In genomic region chr12:108711486-108712163, GRCh38 we compare ENCODE assay signal across 23 cellular contexts. TPM values are rescaled to one million over a fixed set of nuclear protein-coding genes. Genes with fewer than 3 reads are reported as not detected.
DNase-seq lines count a peak whose midpoint lies in the region; ATAC-seq, FAIRE-seq and TF ChIP-seq lines count a peak whose summit lies in the region.
"Had no signal": no experiment of that assay in that cellular context is flagged by ENCODE, and none has a peak within 500 bp of the region (broad histone marks: within the 10 kb centered on the region; RNA-seq: fewer than 3 reads in every experiment).

No MANE protein-coding gene starts in this region.

- TF ChIP-seq CTCF in HFFc6 (IDR thresholded peaks at IDR 0.05), result no peak
- TF ChIP-seq CTCF in endothelial cell of umbilical vein (IDR thresholded peaks at IDR 0.05; ENCODE audit: extremely low read depth in 1 of 2, insufficient read depth in 1 of 2, low read depth in 1 of 2, low read length in 2 of 2), result no peak

- H3K9me3 Mint-ChIP-seq in HFFc6 (no peaks in the 10 kb centered on the region), naive B cell (no peaks in the 10 kb centered on the region)
- H3K9me3 Mint-ChIP-seq: CD4-positive, CD25-positive, alpha-beta regulatory T cell; T-cell had no signal

- no TSS peak for BruUV-seq in endothelial cell of umbilical vein (replicated peaks; lab: Mats Ljungman, UMichigan)

- intact Hi-C loops in endothelial cell of umbilical vein (cut with micrococcal nuclease), result no loop called here

- peak; percentile 28 for FAIRE-seq in endothelial cell of umbilical vein (lab: Jason Lieb, UNC)
- FAIRE-seq: endometrium, kidney had no signal

- no peak overlapping the region for H2AFZ ChIP-seq in endothelial cell of umbilical vein (ENCODE audit: low read depth, low read length)

- H4K20me1 ChIP-seq in endothelial cell of umbilical vein (replicated peaks; ENCODE audit: control insufficient read depth, extremely low read depth, insufficient read depth, low read length), result peaks cover 5% of the 10 kb centered on the region

- H3K9me3 ChIP-seq in endothelial cell of umbilical vein (replicated peaks; ENCODE audit: control insufficient read depth, insufficient read depth, low read length), result no peaks in the 10 kb centered on the region
- H3K9me3 ChIP-seq: prostate gland, suprapubic skin had no signal

- no peaks in the 10 kb centered on the region for H3K36me3 ChIP-seq in endothelial cell of umbilical vein (ENCODE audit: control insufficient read depth in 2 of 2, extremely low read depth in 1 of 2, insufficient read depth in 2 of 2, low read length in 2 of 2)
- H3K36me3 ChIP-seq: prostate gland, suprapubic skin had no signal

- H3K4me3 Mint-ChIP-seq in HFFc6, result peak overlapping the region; percentile 61
- H3K4me3 Mint-ChIP-seq in naive B cell, result peak overlapping the region in 5 of 8 donors; percentile 5 to 79 (median 53)
- H3K4me3 Mint-ChIP-seq: CD4-positive, CD25-positive, alpha-beta regulatory T cell; T-cell had no signal

- no peak overlapping the region for H3K27ac ChIP-seq in endothelial cell of umbilical vein (ENCODE audit: insufficient read depth, low read depth, low read length)
- H3K27ac ChIP-seq: coronary artery, prostate gland, suprapubic skin had no signal

- CTCF ChIA-PET in endothelial cell of umbilical vein (lab: Charles Lee), result interaction anchor here (3.7 kb wide), 1 partner anchor 9 kb away, joined by 12 read pairs; no protein-coding TSS in a partner anchor

- dilution Hi-C loops in endothelial cell of umbilical vein (cut with MboI; ENCODE audit: extremely low pct_ligation_motif_present, low sequenced_read_pairs), result no loop called here

- peaks cover 94% of the 10 kb centered on the region for H3K79me2 ChIP-seq in endothelial cell of umbilical vein (ENCODE audit: control insufficient read depth, insufficient read depth, low read length)

- H3K27me3 ChIP-seq in endothelial cell of umbilical vein (ENCODE audit: control insufficient read depth in 2 of 2, insufficient read depth in 2 of 2, low read length in 2 of 2), result no peaks in the 10 kb centered on the region
- H3K27me3 ChIP-seq: suprapubic skin had no signal

- H3K36me3 Mint-ChIP-seq in HFFc6 (ENCODE audit: low read depth), result peaks cover 37% of the 10 kb centered on the region
- peaks cover 1 to 3% of the 10 kb centered on the region in 2 donors for H3K36me3 Mint-ChIP-seq in naive B cell
- H3K36me3 Mint-ChIP-seq: CD4-positive, CD25-positive, alpha-beta regulatory T cell; T-cell had no signal

- POLR2A ChIA-PET in endothelial cell of umbilical vein (lab: Charles Lee), result interaction anchor here (0.6 kb wide), 1 partner anchor 1756 kb away, joined by 3 read pairs; the partner anchor contains the start of gene TMEM263

- no peak overlapping the region for H3K4me3 ChIP-seq in endothelial cell of umbilical vein (replicated peaks in 1 of 3; ENCODE audit: insufficient read depth in 1 of 3, low read depth in 1 of 3, low read length in 3 of 3)
- H3K4me3 ChIP-seq: coronary artery, prostate gland, suprapubic skin had no signal

- peak; percentile 68 for DNase-seq in ACHN
- no peak for DNase-seq in HFFc6
- DNase-seq in endothelial cell of umbilical vein (ENCODE audit: low read depth, low spot score), result no peak
- DNase-seq in naive B cell, result no peak
- no peak for DNase-seq in stimulated activated CD4-positive, alpha-beta T cell treated with anti-CD3 and anti-CD28 coated beads, Interleukin-2, amount 100 ng/mL, for 24 hours
- no peak for DNase-seq in T-helper 2 cell
- no peak for DNase-seq in medulla oblongata (ENCODE audit: extremely low spot score)
- DNase-seq: activated CD8-positive, alpha-beta memory T cell treated with anti-CD3 and anti-CD28 coated beads, Interleukin-2, amount 50 U/mL, for 48 hours; activated effector memory CD4-positive, alpha-beta T cell treated with anti-CD3 and anti-CD28 coated beads, Interleukin-2, amount 50 U/mL, for 16 hours; CD4-positive, CD25-positive, alpha-beta regulatory T cell; GDM1; kidney; midbrain; MM.1S; NCI-H146; NCI-H748 treated with DMSO at 0.1 percent for 48 hours; stimulated activated CD4-positive, alpha-beta T cell treated with anti-CD3 and anti-CD28 coated beads, Interleukin-12 subunit alpha, Interleukin-12 subunit beta, amount 100 ng/mL, for 4 hours; T-cell had no signal

- no peak for ATAC-seq in naive B cell (ENCODE audit: low read depth in 2 of 2)
- ATAC-seq in HG02870 (IDR thresholded peaks at IDR 0.05; ENCODE audit: unreplicated experiment), result no peak
- ATAC-seq: T-cell had no signal

- H3K27ac Mint-ChIP-seq in HFFc6, result peak overlapping the region; percentile 46; the same call in 1 of the 2 replicates
- H3K27ac Mint-ChIP-seq in naive B cell, result no peak overlapping the region
- H3K27ac Mint-ChIP-seq: CD4-positive, CD25-positive, alpha-beta regulatory T cell; T-cell had no signal

- TF ChIP-seq POLR2A in endothelial cell of umbilical vein (IDR thresholded peaks at IDR 0.05; ENCODE audit: low read depth, low read length), result no peak

- H3K4me1 ChIP-seq in endothelial cell of umbilical vein (ENCODE audit: control insufficient read depth, extremely low read depth, insufficient read depth, low read length), result peaks cover 3% of the 10 kb centered on the region
- H3K4me1 ChIP-seq: prostate gland had no signal

- H3K4me1 Mint-ChIP-seq in HFFc6 (ENCODE audit: low read depth) (peaks cover 79% of the 10 kb centered on the region), naive B cell (peaks cover 32 to 62% (median 55%) of the 10 kb centered on the region in 3 donors)

- no peak overlapping the region for H3K9ac ChIP-seq in endothelial cell of umbilical vein (replicated peaks; ENCODE audit: extremely low read depth, insufficient read depth, low read length)

- H3K9me1 ChIP-seq in endothelial cell of umbilical vein (replicated peaks; ENCODE audit: control insufficient read depth, extremely low read depth, insufficient read depth, low read length), result peaks cover 3% of the 10 kb centered on the region

- H3K4me2 ChIP-seq in endothelial cell of umbilical vein (ENCODE audit: insufficient read depth, low read length), result no peak overlapping the region

- H3K27me3 Mint-ChIP-seq in HFFc6 (ENCODE audit: insufficient read depth), result no peaks in the 10 kb centered on the region; the same call in 1 of the 2 replicates
- H3K27me3 Mint-ChIP-seq in naive B cell, result no peaks in the 10 kb centered on the region
- H3K27me3 Mint-ChIP-seq: CD4-positive, CD25-positive, alpha-beta regulatory T cell; T-cell had no signal

- in situ Hi-C loops in ACHN (cut with HindIII; ENCODE audit: low pct_ligation_motif_present, low pct_unique_long_range_greater_than_20kb, low sequenced_read_pairs), result no loop called here

TF ChIP-seq in endothelial cell of umbilical vein, 7 proteins besides CTCF, POLR2A, EP300 and RAD21:
- no peak for TF ChIP-seq MYC (IDR thresholded peaks at IDR 0.05; ENCODE audit: low read depth, low read length)
- no peak for TF ChIP-seq GATA2 (IDR thresholded peaks at IDR 0.05; ENCODE audit: insufficient read depth, insufficient read length, low read depth, low read length)
- no peak for TF ChIP-seq EZH2 (IDR thresholded peaks at IDR 0.05; ENCODE audit: borderline replicate concordance, low read depth, low read length, severe bottlenecking)
- no peak for TF ChIP-seq POLR2AphosphoS5 (IDR thresholded peaks at IDR 0.05; ENCODE audit: insufficient read depth, low read depth, low read length)
- no peak for TF ChIP-seq JUN (IDR thresholded peaks at IDR 0.05; ENCODE audit: borderline replicate concordance, insufficient read depth, insufficient read length, low read depth)
- TF ChIP-seq FOS (IDR thresholded peaks at IDR 0.05; ENCODE audit: borderline replicate concordance, insufficient read depth, low read length), result no peak
- no peak for TF ChIP-seq MAX (IDR thresholded peaks at IDR 0.05; ENCODE audit: insufficient read depth, insufficient read length)

RNA-seq across cellular contexts. Expression of gene CORO1C, which starts 19.7 kb away (rescaled TPM):
- total RNA-seq in HFFc6 (2021; fragmentation: NEBNext Ultra II Directional; extraction: Animal tissue kit (Norgen Biotek cat#: 25700)), result 100 to 1,000 TPM; 541 to 709 (median 649) TPM
- 212 and 240 TPM in 2 replicates for total RNA-seq in endothelial cell of umbilical vein
- 143 and 150 TPM in 2 replicates for polyA plus RNA-seq in endothelial cell of umbilical vein
- polyA plus RNA-seq in endothelial cell of umbilical vein (2011; cell fraction: cytosol; rRNA removed), result 131 and 149 TPM in 2 replicates
- polyA plus RNA-seq in endothelial cell of umbilical vein (2011; cell fraction: nucleus; rRNA removed), result 163 and 178 TPM in 2 replicates
- 145 and 176 TPM in 2 replicates for polyA plus RNA-seq in endothelial cell of umbilical vein (2012)
- 782 and 791 TPM in 2 replicates for polyA minus RNA-seq in endothelial cell of umbilical vein
- polyA minus RNA-seq in endothelial cell of umbilical vein (2011; cell fraction: cytosol; rRNA and poly(A)+ RNA removed), result 102 TPM
- 208 and 281 TPM in 2 replicates for polyA minus RNA-seq in endothelial cell of umbilical vein (2011; cell fraction: nucleus; rRNA and poly(A)+ RNA removed)
- 10 to 100 TPM; 71.0 to 84.7 (median 73.4) TPM for polyA plus RNA-seq in naive B cell (ENCODE audit: low read depth in 6 of 6)
